ENCODE assay signal across 16 cellular contexts in genomic region chr3:123337226-123337625, GRCh38.
"Had no signal": no experiment of that assay in that cellular context is flagged by ENCODE, and none has a peak within 500 bp of the region (broad histone marks: within the 10 kb centered on the region; RNA-seq: fewer than 3 reads in every experiment).

No MANE protein-coding gene starts in this region.

- H3K4me1 Mint-ChIP-seq: WTC11 had no signal

- H3K27ac ChIP-seq: body of pancreas, dorsolateral prefrontal cortex, parathyroid adenoma, testis, vagina had no signal

- FAIRE-seq: colon had no signal

- H3K4me1 ChIP-seq: parathyroid adenoma, vagina had no signal

- H3K36me3 Mint-ChIP-seq: activated naive CD4-positive, alpha-beta T cell treated with anti-CD3 and anti-CD28 coated beads, Interleukin-2, amount 50 U/mL, for 24 hours; WTC11 had no signal

- H3K27ac Mint-ChIP-seq: activated naive CD4-positive, alpha-beta T cell treated with anti-CD3 and anti-CD28 coated beads, Interleukin-2, amount 50 U/mL, for 24 hours; nephron; WTC11 had no signal

- H3K4me3 Mint-ChIP-seq: activated naive CD4-positive, alpha-beta T cell treated with anti-CD3 and anti-CD28 coated beads, Interleukin-2, amount 50 U/mL, for 24 hours; nephron; WTC11 had no signal

- H3K4me3 ChIP-seq: body of pancreas, dorsolateral prefrontal cortex, testis, vagina had no signal

- DNase-seq: activated gamma-delta T cell treated with Interleukin-2 at 50 U/mL for 16 hours; activated T-cell treated with anti-CD3 and anti-CD28 coated beads, Interleukin-2, amount 50 U/mL, for 1 hour; central memory CD4-positive, alpha-beta T cell; stimulated activated CD4-positive, alpha-beta T cell treated with anti-CD3 and anti-CD28 coated beads, Interleukin-4, amount 100 ng/mL, for 1 hour; stimulated activated naive CD4-positive, alpha-beta T cell; T-helper 1 cell; T-helper 9 cell; testis had no signal

- H3K9me3 ChIP-seq: body of pancreas, testis, vagina had no signal

- H3K9me3 Mint-ChIP-seq: activated naive CD4-positive, alpha-beta T cell treated with anti-CD3 and anti-CD28 coated beads, Interleukin-2, amount 50 U/mL, for 24 hours; nephron had no signal

- ATAC-seq: WTC11 had no signal

- H3K27me3 Mint-ChIP-seq: activated naive CD4-positive, alpha-beta T cell treated with anti-CD3 and anti-CD28 coated beads, Interleukin-2, amount 50 U/mL, for 24 hours had no signal

- H3K27me3 ChIP-seq: body of pancreas, dorsolateral prefrontal cortex, testis, vagina had no signal

- H3K36me3 ChIP-seq: vagina had no signal
